In the genomic region with DNA sequence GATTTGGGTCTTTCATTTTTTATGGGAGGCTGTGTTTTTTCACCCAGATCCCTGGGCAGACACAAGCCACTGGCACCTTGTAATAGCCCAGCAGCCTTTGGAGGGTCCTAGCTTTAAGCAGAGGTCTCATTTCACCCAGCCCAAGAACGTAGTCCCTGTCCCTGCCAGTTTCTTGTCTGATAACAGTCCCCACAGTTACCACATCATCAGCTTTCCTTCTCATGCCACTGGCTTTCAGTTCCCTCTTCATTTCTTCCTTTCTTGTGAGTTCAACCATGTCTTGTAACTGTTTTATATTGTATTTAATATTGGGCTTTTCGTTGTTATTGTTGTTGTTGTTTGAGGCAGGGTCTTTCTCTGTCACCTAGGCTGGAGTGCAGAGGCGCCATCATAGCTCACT, we compare ENCODE assay signal across 20 cellular contexts. TPM values are rescaled to one million over a fixed set of nuclear protein-coding genes. Genes with fewer than 3 reads are reported as not detected.
DNase-seq lines count a peak whose midpoint lies in the region; ATAC-seq and TF ChIP-seq lines count a peak whose summit lies in the region.
"Had no signal": no experiment of that assay in that cellular context is flagged by ENCODE, and none has a peak within 500 bp of the region (broad histone marks: within the 10 kb centered on the region; RNA-seq: fewer than 3 reads in every experiment).

No MANE protein-coding gene starts in this region.

- H3K9me2 ChIP-seq in MM.1S (replicated peaks; ENCODE audit: insufficient read depth, low read length): no peaks in the 10 kb centered on the region

- H4K20me1 ChIP-seq in MM.1S (ENCODE audit: insufficient read depth, low read length): no peaks in the 10 kb centered on the region

- H3K9me3 ChIP-seq in MM.1S (replicated peaks; ENCODE audit: insufficient read depth, low read length) (no peaks in the 10 kb centered on the region), right cardiac atrium (ENCODE audit: control insufficient read depth, low read length) (no peaks in the 10 kb centered on the region)

- H3K36me3 ChIP-seq in MM.1S (replicated peaks; ENCODE audit: insufficient read depth, low read length): no peaks in the 10 kb centered on the region

- peaks cover 5 to 11% of the 10 kb centered on the region in 2 donors for H3K4me1 Mint-ChIP-seq in stimulated activated naive B cell treated with anti-CD40 and anti-IgM and Interleukin-4, amounts not matched to agents 10 μg/mL and 1 μg/mL and 100 μg/mL, for 72 hours

- no peak overlapping the region for H3K9ac ChIP-seq in MM.1S (ENCODE audit: low read length)

- peaks cover 26 to 42% of the 10 kb centered on the region in 2 donors for H3K27me3 Mint-ChIP-seq in stimulated activated naive B cell treated with anti-CD40 and anti-IgM and Interleukin-4, amounts not matched to agents 10 μg/mL and 1 μg/mL and 100 μg/mL, for 72 hours

- no peak overlapping the region for H2AFZ ChIP-seq in MM.1S (ENCODE audit: low read length)

- TF ChIP-seq CTCF in MM.1S (IDR thresholded peaks at IDR 0.05; ENCODE audit: low read length): no peak

- H3K27me3 ChIP-seq in MM.1S (replicated peaks; ENCODE audit: insufficient read depth, low read length): no peaks in the 10 kb centered on the region
- no peaks in the 10 kb centered on the region for H3K27me3 ChIP-seq in right cardiac atrium (ENCODE audit: control insufficient read depth, insufficient read depth)

- H3K79me2 ChIP-seq in MM.1S (ENCODE audit: low read length): no peaks in the 10 kb centered on the region

- intact Hi-C loops in right cardiac atrium (cut with DNase I): no loop called here

- no peaks in the 10 kb centered on the region for H3F3A ChIP-seq in MM.1S (ENCODE audit: insufficient read depth, low read length)

- H3K4me2 ChIP-seq in MM.1S (ENCODE audit: low read depth, low read length): no peak overlapping the region

- no peak overlapping the region for H3K27ac Mint-ChIP-seq in stimulated activated naive B cell treated with anti-CD40 and anti-IgM and Interleukin-4, amounts not matched to agents 10 μg/mL and 1 μg/mL and 100 μg/mL, for 72 hours

- H3K36me3 Mint-ChIP-seq in stimulated activated naive B cell treated with anti-CD40 and anti-IgM and Interleukin-4, amounts not matched to agents 10 μg/mL and 1 μg/mL and 100 μg/mL, for 72 hours: no peaks in the 10 kb centered on the region

- H3K4me1 ChIP-seq in MM.1S (ENCODE audit: low read length) (no peaks in the 10 kb centered on the region), right cardiac atrium (ENCODE audit: control insufficient read depth, insufficient read depth, low read length) (no peaks in the 10 kb centered on the region)

- WGBS in right cardiac atrium: 60% methylated on average over 3 of the region's 3 CpGs

- peak overlapping the region in 1 of 2 donors; percentile 52 for H3K4me3 Mint-ChIP-seq in stimulated activated naive B cell treated with anti-CD40 and anti-IgM and Interleukin-4, amounts not matched to agents 10 μg/mL and 1 μg/mL and 100 μg/mL, for 72 hours

- peak; percentile 97 to 98 for ATAC-seq in stimulated activated naive B cell treated with anti-CD40 and anti-IgM and Interleukin-4, amounts not matched to agents 10 μg/mL and 1 μg/mL and 100 μg/mL, for 72 hours (replicated peaks)
- ATAC-seq in right cardiac atrium: no peak
- ATAC-seq: HepG2 had no signal

- DNase-seq in SIG-M5 treated with dmso at 0.1 percent for 504 hours (lab: John Stamatoyannopoulos, UW; ENCODE audit: unreplicated experiment) (peak; percentile 81), SIG-M5 (lab: John Stamatoyannopoulos, UW) (no peak), NAMALWA (ENCODE audit: low spot score) (peak; percentile 11), OCI-M1 (lab: John Stamatoyannopoulos, UW) (peak; percentile 30), MM.1S (no peak), NCI-H446 (lab: John Stamatoyannopoulos, UW) (no peak), right cardiac atrium (no peak)
- no peak for DNase-seq in stimulated activated naive B cell treated with anti-CD40 and anti-IgM and Interleukin-4, amounts not matched to agents 10 μg/mL and 1 μg/mL and 100 μg/mL, for 72 hours
- DNase-seq: GF-D8, H7, KG1, NCI-H187 treated with DMSO at 0.1 percent for 48 hours, NCI-H2171, NCI-H446 treated with DMSO at 0.1 percent for 48 hours, NCI-H748 treated with DMSO at 0.1 percent for 48 hours, SHP77 had no signal

- H3K27ac ChIP-seq in MM.1S (ENCODE audit: low read length) (no peak overlapping the region), right cardiac atrium (ENCODE audit: low read length) (no peak overlapping the region)
- H3K27ac ChIP-seq: 22Rv1 had no signal

- H3K9me3 Mint-ChIP-seq in stimulated activated naive B cell treated with anti-CD40 and anti-IgM and Interleukin-4, amounts not matched to agents 10 μg/mL and 1 μg/mL and 100 μg/mL, for 72 hours: no peaks in the 10 kb centered on the region

- H3K4me3 ChIP-seq in MM.1S (ENCODE audit: low read length) (no peak overlapping the region), right cardiac atrium (ENCODE audit: low read length) (no peak overlapping the region)

RNA-seq across cellular contexts. Expression of a gene that starts 10.6 kb away (rescaled TPM):
- total RNA-seq in right cardiac atrium: not detected
- not detected for polyA plus RNA-seq in right cardiac atrium
- total RNA-seq: Daoy, H7, HepG2 had no signal
- polyA plus RNA-seq: BJ, HepG2 had no signal

RNA-seq across cellular contexts. Expression of a gene that starts 56.2 kb away (rescaled TPM):
- total RNA-seq in right cardiac atrium: under 1 TPM in 1 of 4 donors, not detected in 3; 0.06 TPM
- 0.02 TPM for polyA plus RNA-seq in right cardiac atrium
- total RNA-seq: Daoy, H7, HepG2 had no signal
- polyA plus RNA-seq: BJ, HepG2 had no signal

Comparison
In these comparisons a context has a peak if more than half of its experiments do, and no peak if none do; other contexts are left out.
1. DNase-seq: peak in SIG-M5 treated with dmso at 0.1 percent for 504 hours (single experiment), NAMALWA (single experiment) and OCI-M1 (single experiment); none in SIG-M5 (single experiment), stimulated activated naive B cell treated with anti-CD40 and anti-IgM and Interleukin-4, amounts not matched to agents 10 μg/mL and 1 μg/mL and 100 μg/mL, for 72 hours (single experiment), MM.1S (single experiment), NCI-H446 (0 of 2) and right cardiac atrium (0 of 3).
2. ATAC-seq: peak in stimulated activated naive B cell treated with anti-CD40 and anti-IgM and Interleukin-4, amounts not matched to agents 10 μg/mL and 1 μg/mL and 100 μg/mL, for 72 hours (2 of 2); none in right cardiac atrium (0 of 2).